In the genomic region with DNA sequence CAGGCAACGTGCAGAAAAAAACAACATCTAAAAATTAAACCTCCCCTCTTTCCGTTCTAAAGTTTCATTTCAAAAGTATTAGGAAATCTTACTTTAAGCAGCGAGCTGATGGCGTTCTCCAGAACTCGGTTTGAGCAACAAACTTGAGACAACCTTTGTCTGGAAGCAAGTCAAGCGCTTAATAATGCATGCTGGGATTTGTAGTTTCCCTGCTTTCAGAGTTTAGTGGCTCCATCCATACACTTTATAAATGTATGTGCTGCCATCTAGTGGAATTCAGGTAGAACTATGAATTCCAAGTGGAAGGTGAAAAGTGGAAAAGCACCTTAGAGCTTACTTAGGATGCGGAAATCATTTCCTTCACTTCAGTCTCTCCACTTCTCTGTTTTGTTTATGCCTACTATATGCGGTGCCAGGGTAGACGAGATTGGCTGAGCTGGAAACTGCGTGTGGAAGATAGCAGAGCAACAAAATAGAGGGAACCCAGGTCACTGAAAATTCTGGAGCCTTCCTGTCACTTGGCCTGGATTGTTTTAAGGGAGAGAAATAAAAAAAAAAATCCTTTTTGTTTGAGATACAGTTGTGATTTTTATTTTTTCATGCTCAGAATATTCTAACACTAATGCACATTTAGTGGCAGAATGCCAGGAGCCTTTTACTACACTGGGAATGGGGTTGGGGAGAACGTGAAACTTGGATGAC, we compare ENCODE assay signal across 8 cellular contexts. TPM values are rescaled to one million over a fixed set of nuclear protein-coding genes. Genes with fewer than 3 reads are reported as not detected.
DNase-seq lines count a peak whose midpoint lies in the region; ATAC-seq, FAIRE-seq and TF ChIP-seq lines count a peak whose summit lies in the region.

A gene (minus strand): TSS at position 144 of the 702 bp plus-strand sequence. CDS start 3,580 bp downstream, outside the sequence.

- no peaks in the 10 kb centered on the region for H3K4me1 ChIP-seq in iPS-15b (ENCODE audit: control insufficient read depth, insufficient read depth, low read length)

- no peaks in the 10 kb centered on the region for H3K27me3 ChIP-seq in bronchial epithelial cell (ENCODE audit: control insufficient read depth, insufficient read depth, low read length)
- no peaks in the 10 kb centered on the region for H3K27me3 ChIP-seq in iPS-15b (ENCODE audit: control insufficient read depth, insufficient read depth, low read length)

- ATAC-seq in HG02970 (IDR thresholded peaks at IDR 0.05; ENCODE audit: low FRiP score, unreplicated experiment) (peak; percentile 94), sciatic nerve (peak; percentile 98)

- peak within 1 kb of the TSS; percentile 93 for H3K4me3 Mint-ChIP-seq in T-helper 1 cell treated with Interleukin-12 subunit alpha and Interleukin-12 subunit beta and Interleukin-4 antibody, amounts not matched to agents 30 μg/mL and 1 μg/mL, for 36 hours

- H3K27me3 Mint-ChIP-seq in T-helper 1 cell treated with Interleukin-12 subunit alpha and Interleukin-12 subunit beta and Interleukin-4 antibody, amounts not matched to agents 30 μg/mL and 1 μg/mL, for 36 hours (ENCODE audit: low read depth) = no peaks in the 10 kb centered on the region

- peak; percentile 97 for FAIRE-seq in GM18507 (lab: Jason Lieb, UNC)
- FAIRE-seq in bronchial epithelial cell (lab: Jason Lieb, UNC) = peak; percentile 91

- TF ChIP-seq CTCF in AG09309 (IDR thresholded peaks at IDR 0.05; ENCODE audit: control insufficient read depth, insufficient read depth, low read depth, low read length, missing control alignments) = peak; percentile 60
- TF ChIP-seq CTCF in bronchial epithelial cell (IDR thresholded peaks at IDR 0.05; ENCODE audit: insufficient read depth, low read length, severe bottlenecking) = peak; percentile 56

- H3K4me3 ChIP-seq in AG09309 (ENCODE audit: control insufficient read depth, low read depth, low read length) (peak within 1 kb of the TSS; percentile 43), bronchial epithelial cell (ENCODE audit: low read depth, low read length) (peak within 1 kb of the TSS; percentile 37), iPS-15b (ENCODE audit: low read depth, low read length) (peak within 1 kb of the TSS; percentile 63)

- H3K4me1 Mint-ChIP-seq in T-helper 1 cell treated with Interleukin-12 subunit alpha and Interleukin-12 subunit beta and Interleukin-4 antibody, amounts not matched to agents 30 μg/mL and 1 μg/mL, for 36 hours (ENCODE audit: low read depth) = peaks cover 11% of the 10 kb centered on the region

- intact Hi-C loops in sciatic nerve (cut with DNase I) = no loop called here

- peak within 1 kb of the TSS; percentile 91 for H3K27ac Mint-ChIP-seq in T-helper 1 cell treated with Interleukin-12 subunit alpha and Interleukin-12 subunit beta and Interleukin-4 antibody, amounts not matched to agents 30 μg/mL and 1 μg/mL, for 36 hours

- H3K36me3 ChIP-seq in bronchial epithelial cell (ENCODE audit: control insufficient read depth, insufficient read depth, low read length) (no peaks in the 10 kb centered on the region), iPS-15b (ENCODE audit: control insufficient read depth, insufficient read depth, low read length) (no peaks in the 10 kb centered on the region)

- H3K9ac ChIP-seq in iPS-15b (ENCODE audit: low read depth, low read length) = peak within 1 kb of the TSS; percentile 50

- no peaks in the 10 kb centered on the region for H3K9me3 ChIP-seq in iPS-15b (ENCODE audit: control insufficient read depth, insufficient read depth, low read length)

- H3K36me3 Mint-ChIP-seq in T-helper 1 cell treated with Interleukin-12 subunit alpha and Interleukin-12 subunit beta and Interleukin-4 antibody, amounts not matched to agents 30 μg/mL and 1 μg/mL, for 36 hours (ENCODE audit: low read depth) = no peaks in the 10 kb centered on the region

- no peaks in the 10 kb centered on the region for H3K9me3 Mint-ChIP-seq in T-helper 1 cell treated with Interleukin-12 subunit alpha and Interleukin-12 subunit beta and Interleukin-4 antibody, amounts not matched to agents 30 μg/mL and 1 μg/mL, for 36 hours

- peak; percentile 93 for DNase-seq in AG09309 (ENCODE audit: low read depth)
- peak; percentile 67 for DNase-seq in GM18507 (ENCODE audit: extremely low spot score, insufficient read length, low read depth)
- DNase-seq in NCI-H146 (lab: John Stamatoyannopoulos, UW) = peak; percentile 58
- peak; percentile 96 for DNase-seq in bronchial epithelial cell (ENCODE audit: low read depth)
- no peak for DNase-seq in sciatic nerve (ENCODE audit: low spot score)

RNA-seq across cellular contexts. Expression of the gene that starts here (rescaled TPM):
- 15.8 and 16.6 TPM in 2 replicates for total RNA-seq in bronchial epithelial cell
- total RNA-seq in sciatic nerve = 57.0 TPM
